9 cellular contexts compared by ENCODE assay signal in genomic region chr3:14404396-14405119, GRCh38. TPM values are rescaled to one million over a fixed set of nuclear protein-coding genes. Genes with fewer than 3 reads are reported as not detected.
A peak's percentile ranks its signal among the peaks of the same experiment; 100 is the strongest.
DNase-seq lines count a peak whose midpoint lies in the region; ATAC-seq and TF ChIP-seq lines count a peak whose summit lies in the region.
"Had no signal": no experiment of that assay in that cellular context is flagged by ENCODE, and none has a peak within 500 bp of the region (broad histone marks: within the 10 kb centered on the region; RNA-seq: fewer than 3 reads in every experiment).

No MANE protein-coding gene starts in this region.

- H3K27ac ChIP-seq in right atrium auricular region, result peak overlapping the region; percentile 92 to 94
- peak overlapping the region; percentile 79 to 97 for H3K27ac ChIP-seq in uterus

- no peak for TF ChIP-seq POLR2A in uterus (IDR thresholded peaks at IDR 0.05)

- H3K9me3 ChIP-seq in right atrium auricular region (no peaks in the 10 kb centered on the region), adipocyte (ENCODE audit: control insufficient read depth, low read length) (no peaks in the 10 kb centered on the region), mononuclear cell (ENCODE audit: low read depth, low read length) (no peaks in the 10 kb centered on the region), uterus (no peaks in the 10 kb centered on the region)

- H3K27me3 ChIP-seq in right atrium auricular region (no peaks in the 10 kb centered on the region), adipocyte (replicated peaks; ENCODE audit: control insufficient read depth, insufficient read depth, low read length) (no peaks in the 10 kb centered on the region), mononuclear cell (ENCODE audit: insufficient read depth, low read length) (no peaks in the 10 kb centered on the region), uterus (no peaks in the 10 kb centered on the region)

- DNase-seq in right atrium auricular region (ENCODE audit: low spot score) (no peak), Right ventricle myocardium superior (no peak), adipocyte (ENCODE audit: low read depth) (no peak), uterus (no peak), NOMO-1 (lab: John Stamatoyannopoulos, UW; ENCODE audit: unreplicated experiment in 2 of 2) (no peak), NCI-H187 (lab: John Stamatoyannopoulos, UW) (no peak)
- DNase-seq: stimulated activated CD4-positive, alpha-beta T cell treated with anti-CD3 and anti-CD28 coated beads, Interleukin-4, amount 100 ng/mL, for 1 hour had no signal

- no peak for TF ChIP-seq CTCF in right atrium auricular region (IDR thresholded peaks at IDR 0.05)
- no peak for TF ChIP-seq CTCF in uterus (IDR thresholded peaks at IDR 0.05)

- H3K9ac ChIP-seq in adipocyte (ENCODE audit: low read length), result no peak overlapping the region

- intact Hi-C loops in Right ventricle myocardium superior (cut with DNase I) (loop anchor here (10.0 kb wide), 1 partner anchor 50 kb away; no protein-coding TSS in a partner anchor), uterus (cut with DNase I; ENCODE audit: low total_unique reads) (loop anchor here (10.0 kb wide), 1 partner anchor 60 kb away; no protein-coding TSS in a partner anchor)

- ATAC-seq in Right ventricle myocardium superior (ENCODE audit: poor library complexity) (no peak), GM21447 (IDR thresholded peaks at IDR 0.05; ENCODE audit: unreplicated experiment) (no peak)

- no peaks in the 10 kb centered on the region for H3K36me3 ChIP-seq in right atrium auricular region
- no peaks in the 10 kb centered on the region for H3K36me3 ChIP-seq in adipocyte (ENCODE audit: control insufficient read depth, insufficient read depth, low read length, severe bottlenecking)
- no peaks in the 10 kb centered on the region for H3K36me3 ChIP-seq in uterus

- H3K4me3 ChIP-seq in right atrium auricular region (peak overlapping the region; percentile 79 to 83), adipocyte (ENCODE audit: low read length) (peak overlapping the region; percentile 89), mononuclear cell (ENCODE audit: low read length) (peak overlapping the region; percentile 86), uterus (peak overlapping the region; percentile 40 to 97)

- H3K4me1 ChIP-seq in right atrium auricular region, result peaks cover 0 to 46% of the 10 kb centered on the region in 2 donors
- H3K4me1 ChIP-seq in adipocyte (ENCODE audit: control insufficient read depth, insufficient read depth, low read length), result peaks cover 25% of the 10 kb centered on the region
- H3K4me1 ChIP-seq in mononuclear cell (ENCODE audit: insufficient read depth, low read length), result peaks cover 76% of the 10 kb centered on the region
- peaks cover 0 to 14% of the 10 kb centered on the region in 2 donors for H3K4me1 ChIP-seq in uterus

RNA-seq across cellular contexts. Expression of gene SLC6A6, which starts 2.2 kb away (rescaled TPM):
- total RNA-seq in right atrium auricular region, result 10 to 100 TPM; 81.5 to 85.9 TPM
- total RNA-seq in Right ventricle myocardium superior, result 13.5 TPM
- 53.7 TPM for total RNA-seq in mononuclear cell
- total RNA-seq in uterus, result 10 to 100 TPM; 15.9 to 37.5 (median 18.0) TPM
